In the genomic region with DNA sequence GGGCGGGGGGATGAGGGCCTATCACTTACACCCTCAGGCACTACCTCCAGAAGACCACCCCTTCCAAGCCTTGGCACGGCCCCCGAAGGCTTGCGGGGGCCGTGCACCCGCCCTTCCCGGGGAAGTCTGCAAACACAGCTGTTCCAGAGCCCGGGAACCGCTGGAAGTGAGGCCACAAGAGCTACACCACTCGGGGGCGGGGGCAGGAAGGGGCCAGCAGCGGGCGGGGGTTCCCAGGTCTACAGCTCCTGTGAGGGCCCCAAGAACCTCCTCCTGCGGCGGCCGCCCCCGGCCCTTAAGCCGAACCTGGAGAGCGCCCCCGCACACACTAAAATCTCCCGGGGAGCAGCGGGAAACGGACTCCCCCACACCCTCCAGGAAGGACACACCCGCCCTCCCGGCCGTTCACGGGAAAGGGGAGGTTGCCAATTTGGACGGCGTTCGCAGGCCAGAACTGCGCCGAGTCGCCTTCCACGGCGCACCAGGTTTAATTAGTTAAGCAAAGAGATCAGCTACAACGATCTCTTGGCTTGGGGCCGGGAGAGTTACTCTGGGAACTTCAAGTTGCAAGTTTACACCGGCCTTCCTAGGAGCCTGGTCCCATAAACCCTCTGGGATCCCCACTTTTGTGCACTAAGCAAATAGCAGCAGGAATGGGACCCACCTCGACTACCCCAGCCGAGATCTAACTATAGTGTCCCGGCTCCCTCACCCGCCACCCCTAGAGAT, we compare ENCODE assay signal across 8 cellular contexts. TPM values are rescaled to one million over a fixed set of nuclear protein-coding genes. Genes with fewer than 3 reads are reported as not detected.
A peak's percentile ranks its signal among the peaks of the same experiment; 100 is the strongest.
DNase-seq lines count a peak whose midpoint lies in the region; ATAC-seq and TF ChIP-seq lines count a peak whose summit lies in the region.

No MANE protein-coding gene starts in this region.

- TF ChIP-seq POLR2A in lower leg skin (IDR thresholded peaks at IDR 0.05) = no peak

- CTCF ChIA-PET in Panc1 (lab: Charles Lee) = interaction anchor here (0.7 to 1.7 kb wide), 4 partner anchors 68 to 872 kb away, joined by 4 to 21 read pairs (median 6); no protein-coding TSS in a partner anchor

- H3K36me3 ChIP-seq in Panc1 (ENCODE audit: control insufficient read depth, insufficient read depth, low read length) (peaks cover 4% of the 10 kb centered on the region; the same call in 1 of the 2 replicates), thoracic aorta (peaks cover 10% of the 10 kb centered on the region)

- H3K27me3 ChIP-seq in Panc1 (ENCODE audit: control insufficient read depth, insufficient read depth, low read length) (no peaks in the 10 kb centered on the region), thoracic aorta (replicated peaks; ENCODE audit: insufficient read depth) (no peaks in the 10 kb centered on the region)

- H3K4me3 ChIP-seq in Panc1 (ENCODE audit: low read depth in 2 of 2, low read length in 2 of 2) (peak overlapping the region; percentile 82 to 90), coronary artery (peak overlapping the region; percentile 98), lower leg skin (ENCODE audit: low read depth, poor library complexity, severe bottlenecking) (peak overlapping the region; percentile 78), thoracic aorta (peak overlapping the region; percentile 96)

- H3K9me3 ChIP-seq in Panc1 (ENCODE audit: control insufficient read depth, insufficient read depth, low read depth, low read length) (no peaks in the 10 kb centered on the region), thoracic aorta (no peaks in the 10 kb centered on the region)

- peaks cover 24% of the 10 kb centered on the region for H3K4me1 ChIP-seq in Panc1 (ENCODE audit: control insufficient read depth, insufficient read depth, low read length)
- peaks cover 17 to 41% of the 10 kb centered on the region in 2 donors for H3K4me1 ChIP-seq in thoracic aorta (ENCODE audit: control insufficient read depth in 1 of 2, low read depth in 2 of 2)

- TF ChIP-seq CTCF in Panc1 (IDR thresholded peaks at IDR 0.05) (no peak), coronary artery (IDR thresholded peaks at IDR 0.05) (no peak), lower leg skin (IDR thresholded peaks at IDR 0.05) (no peak), thoracic aorta (IDR thresholded peaks at IDR 0.05) (no peak)

- POLR2A ChIA-PET in Panc1 (lab: Charles Lee) = interaction anchor here (0.5 to 0.6 kb wide), 2 partner anchors 11 to 97 kb away, joined by 3 to 6 read pairs; no protein-coding TSS in a partner anchor

- no TSS peak for BruUV-seq in Panc1 (replicated peaks; lab: Mats Ljungman, UMichigan)

- ATAC-seq in Panc1 (peak; percentile 39), thoracic aorta (ENCODE audit: insufficient number of reproducible peaks, low FRiP score, low read depth) (no peak), GM19397 (IDR thresholded peaks at IDR 0.05; ENCODE audit: unreplicated experiment) (no peak)

- intact Hi-C loops in Panc1 (cut with micrococcal nuclease; ENCODE audit: unreplicated experiment) = loop anchor here (2.0 to 10.0 kb wide), 3 partner anchors 117 to 870 kb away; no protein-coding TSS in a partner anchor
- intact Hi-C loops in lower leg skin (cut with DNase I; ENCODE audit: low total_unique reads) = loop anchor here (10.0 kb wide), 1 partner anchor 603 kb away; no protein-coding TSS in a partner anchor

- DNase-seq in stimulated activated CD4-positive, alpha-beta T cell treated with anti-CD3 and anti-CD28 coated beads, Interleukin-2, amount 100 ng/mL, for 24 hours = peak; percentile 13 to 19
- DNase-seq in stimulated activated CD4-positive, alpha-beta T cell treated with anti-CD3 and anti-CD28 coated beads, Interleukin-4, amount 100 ng/mL, for 1 hour = no peak
- DNase-seq in Panc1 (ENCODE audit: low read depth, low spot score) (no peak), coronary artery (ENCODE audit: low spot score) (no peak), lower leg skin (ENCODE audit: low spot score in 2 of 2) (peak in 1 of 2 donors; percentile 96), thoracic aorta (ENCODE audit: low spot score) (no peak)
- DNase-seq in effector CD8-positive, alpha-beta T cell (lab: John Stamatoyannopoulos, UW) = no peak

- H3K27ac ChIP-seq in Panc1 (ENCODE audit: low read length) (peak overlapping the region; percentile 82), coronary artery (peak overlapping the region; percentile 89 to 93), thoracic aorta (peak overlapping the region; percentile 95 to 100)

- WGBS in lower leg skin, 2 donors = 0 to 6% methylated on average over 25 to 39 of the region's 42 CpGs

- in situ Hi-C loops in Panc1 (cut with HindIII; ENCODE audit: low pct_unique_long_range_greater_than_20kb, low sequenced_read_pairs) = no loop called here

RNA-seq across cellular contexts. Expression of gene JAG1, which starts 1.8 kb away (rescaled TPM):
- total RNA-seq in Panc1 (2021; ENCODE audit: unreplicated experiment) = 21.2 TPM
- polyA plus RNA-seq in Panc1 (2012; ENCODE audit: insufficient read length) = 12.4 TPM
- total RNA-seq in lower leg skin = 100 to 1,000 TPM; 145 to 238 (median 186) TPM
- total RNA-seq in thoracic aorta = 100 to 1,000 TPM; 237 to 253 TPM

Comparison
In these comparisons a context has a peak if more than half of its experiments do, and no peak if none do; other contexts are left out.
1. DNase-seq: peak in stimulated activated CD4-positive, alpha-beta T cell treated with anti-CD3 and anti-CD28 coated beads, Interleukin-2, amount 100 ng/mL, for 24 hours (2 of 2); none in stimulated activated CD4-positive, alpha-beta T cell treated with anti-CD3 and anti-CD28 coated beads, Interleukin-4, amount 100 ng/mL, for 1 hour (single experiment), Panc1 (single experiment), coronary artery (single experiment), thoracic aorta (single experiment) and effector CD8-positive, alpha-beta T cell (single experiment).
2. Peak in every context shown above with its lines, with median percentiles within 50 percentile points of each other: H3K27ac ChIP-seq and H3K4me3 ChIP-seq.